In genomic region chr19:54916822-54917221, GRCh38 we compare ENCODE assay signal across 1 cellular context.
TF ChIP-seq lines count a peak whose summit lies in the region.

No MANE protein-coding gene starts in this region.

TF ChIP-seq in WTC11, 78 proteins besides CTCF, POLR2A, EP300 and RAD21:
- TF ChIP-seq ATF1 (CRISPR knock-in tag; IDR thresholded peaks at IDR 0.05) (no peak), FOXP1 (CRISPR knock-in tag; IDR thresholded peaks at IDR 0.05; ENCODE audit: borderline replicate concordance) (no peak), MYBL2 (CRISPR knock-in tag; IDR thresholded peaks at IDR 0.05) (no peak), OVOL2 (CRISPR knock-in tag; IDR thresholded peaks at IDR 0.05; ENCODE audit: borderline replicate concordance) (no peak), ZNF263 (CRISPR knock-in tag; IDR thresholded peaks at IDR 0.05; ENCODE audit: low read depth) (no peak), ELF4 (CRISPR knock-in tag; IDR thresholded peaks at IDR 0.05; ENCODE audit: low read depth) (no peak)
